Comparison of ENCODE assay signal across 18 cellular contexts in the genomic region with DNA sequence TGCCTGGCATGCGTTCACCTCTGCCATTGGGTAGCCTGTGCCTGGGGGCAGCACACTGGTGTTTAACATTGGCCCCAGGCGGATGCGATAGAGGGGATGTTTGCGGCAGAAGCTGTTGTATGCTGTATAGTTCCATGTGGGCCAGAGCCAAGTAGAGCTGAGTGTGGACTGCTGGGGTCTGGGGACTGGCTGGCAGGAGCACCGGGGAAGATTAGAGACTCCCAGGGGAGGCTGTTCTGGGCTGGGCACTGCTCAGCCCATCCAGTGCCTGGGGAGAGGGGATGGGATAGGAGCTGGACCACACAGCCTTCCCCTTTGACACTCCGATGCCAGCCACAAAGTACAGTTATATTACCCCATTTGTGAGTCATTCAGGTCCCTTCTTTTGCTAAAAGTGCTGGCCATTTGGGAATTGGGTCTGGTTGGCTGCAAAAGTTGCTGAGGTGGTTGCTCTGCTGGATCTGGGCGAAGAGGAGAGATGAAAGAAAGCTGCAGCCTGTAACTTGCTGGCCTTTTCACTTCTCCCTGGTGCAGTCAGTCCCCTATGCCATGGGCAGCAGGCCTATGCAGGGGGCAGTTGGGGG.
DNase-seq lines count a peak whose midpoint lies in the region; ATAC-seq and TF ChIP-seq lines count a peak whose summit lies in the region.
"Had no signal": no experiment of that assay in that cellular context is flagged by ENCODE, and none has a peak within 500 bp of the region (broad histone marks: within the 10 kb centered on the region; RNA-seq: fewer than 3 reads in every experiment).

No MANE protein-coding gene starts in this region.

- no peak for ATAC-seq in effector memory CD8-positive, alpha-beta T cell (replicated peaks)
- ATAC-seq in natural killer cell (no peak), HG02623 (IDR thresholded peaks at IDR 0.05; ENCODE audit: unreplicated experiment) (no peak)
- ATAC-seq: A549; esophagus mucosa; naive thymus-derived CD8-positive, alpha-beta T cell had no signal

- no peaks in the 10 kb centered on the region for H3K27me3 Mint-ChIP-seq in effector memory CD8-positive, alpha-beta T cell
- H3K27me3 Mint-ChIP-seq in natural killer cell (ENCODE audit: low read depth in 2 of 2) (no peaks in the 10 kb centered on the region), CD14-positive monocyte (ENCODE audit: low read depth in 3 of 3) (peaks cover 0 to 3% (median 0%) of the 10 kb centered on the region in 3 donors)
- H3K27me3 Mint-ChIP-seq: naive thymus-derived CD8-positive, alpha-beta T cell had no signal

- peak overlapping the region; percentile 58 to 69 for H3K27ac Mint-ChIP-seq in effector memory CD8-positive, alpha-beta T cell
- H3K27ac Mint-ChIP-seq in natural killer cell (peak overlapping the region; percentile 92 to 98), CD14-positive monocyte (no peak overlapping the region)

- peaks cover 58 to 59% of the 10 kb centered on the region in 2 donors for H3K4me1 Mint-ChIP-seq in effector memory CD8-positive, alpha-beta T cell (ENCODE audit: low read depth in 2 of 2)
- H3K4me1 Mint-ChIP-seq in natural killer cell (peaks cover 80 to 85% of the 10 kb centered on the region in 2 donors), CD14-positive monocyte (peaks cover 10% of the 10 kb centered on the region)

- DNase-seq in activated effector memory CD4-positive, alpha-beta T cell treated with anti-CD3 and anti-CD28 coated beads, Interleukin-2, amount 50 U/mL, for 16 hours, result peak; percentile 36
- no peak for DNase-seq in activated effector memory CD4-positive, alpha-beta T cell treated with Interleukin-2 at 50 U/mL for 16 hours
- DNase-seq in effector memory CD8-positive, alpha-beta T cell, result no peak
- DNase-seq in natural killer cell (no peak), foreskin melanocyte (no peak), CD14-positive monocyte (ENCODE audit: low spot score) (no peak)
- DNase-seq: activated T-cell treated with anti-CD3 and anti-CD28 coated beads, Interleukin-2, amount 50 U/mL, for 48 hours; naive thymus-derived CD8-positive, alpha-beta T cell; NCI-H1417 treated with DMSO at 0.1 percent for 48 hours; SIG-M5; T-helper 9 cell; upper lobe of right lung had no signal

- no peaks in the 10 kb centered on the region for H3K9me3 Mint-ChIP-seq in effector memory CD8-positive, alpha-beta T cell
- H3K9me3 Mint-ChIP-seq in natural killer cell (no peaks in the 10 kb centered on the region), CD14-positive monocyte (no peaks in the 10 kb centered on the region)
- H3K9me3 Mint-ChIP-seq: naive thymus-derived CD8-positive, alpha-beta T cell had no signal

- no peak for TF ChIP-seq CTCF in natural killer cell (IDR thresholded peaks at IDR 0.05)
- no peak for TF ChIP-seq CTCF in CD14-positive monocyte (IDR thresholded peaks at IDR 0.05)

- peak overlapping the region; percentile 96 for H3K27ac ChIP-seq in temporal lobe (ENCODE audit: low read depth, low read length)
- H3K27ac ChIP-seq: A549, HL-60, KMS-11, upper lobe of right lung had no signal

- peak overlapping the region; percentile 22 to 36 for H3K4me3 Mint-ChIP-seq in effector memory CD8-positive, alpha-beta T cell
- H3K4me3 Mint-ChIP-seq in natural killer cell (peak overlapping the region; percentile 61), CD14-positive monocyte (no peak overlapping the region)
- H3K4me3 Mint-ChIP-seq: naive thymus-derived CD8-positive, alpha-beta T cell had no signal

- intact Hi-C loops in natural killer cell (cut with micrococcal nuclease) (no loop called here), CD14-positive monocyte (cut with micrococcal nuclease) (no loop called here)

- H3K36me3 Mint-ChIP-seq in effector memory CD8-positive, alpha-beta T cell (ENCODE audit: insufficient read depth), result peaks cover 86% of the 10 kb centered on the region
- H3K36me3 Mint-ChIP-seq in natural killer cell (peaks cover 7% of the 10 kb centered on the region), CD14-positive monocyte (no peaks in the 10 kb centered on the region)

Comparison
In these comparisons a context has a peak if more than half of its experiments do, and no peak if none do; other contexts are left out.
1. H3K27ac Mint-ChIP-seq: peak in effector memory CD8-positive, alpha-beta T cell (2 of 2) and natural killer cell (2 of 2); none in CD14-positive monocyte (0 of 7).
2. H3K4me3 Mint-ChIP-seq: peak in effector memory CD8-positive, alpha-beta T cell (2 of 2) and natural killer cell (single experiment); none in CD14-positive monocyte (0 of 2).